15 cellular contexts compared by ENCODE assay signal in the genomic region with DNA sequence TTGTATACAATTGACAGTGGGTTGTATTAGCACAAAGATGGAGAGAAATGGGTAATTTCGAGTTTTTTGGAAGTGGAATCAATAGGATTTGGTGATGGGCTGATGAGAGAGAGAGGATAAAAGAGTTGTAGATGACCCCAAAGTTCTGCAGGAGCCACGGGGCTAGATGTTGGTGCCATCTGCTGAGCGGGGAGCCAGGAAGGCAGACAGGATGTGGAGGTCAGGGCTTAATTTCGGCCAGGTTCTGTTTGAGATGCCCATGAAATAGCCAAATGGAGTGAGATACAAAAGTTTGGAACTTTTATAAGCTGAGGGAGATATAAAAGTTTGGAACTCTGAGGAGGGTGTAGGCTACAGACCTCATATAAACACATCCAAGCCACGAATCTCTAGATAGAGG. TPM values are rescaled to one million over a fixed set of nuclear protein-coding genes. Genes with fewer than 3 reads are reported as not detected.
DNase-seq lines count a peak whose midpoint lies in the region; ATAC-seq and TF ChIP-seq lines count a peak whose summit lies in the region.
"Had no signal": no experiment of that assay in that cellular context is flagged by ENCODE, and none has a peak within 500 bp of the region (broad histone marks: within the 10 kb centered on the region; RNA-seq: fewer than 3 reads in every experiment).

No MANE protein-coding gene starts in this region.

- peaks cover 53% of the 10 kb centered on the region for H3K4me1 Mint-ChIP-seq in activated naive CD4-positive, alpha-beta T cell treated with anti-CD3 and anti-CD28 coated beads for 36 hours (ENCODE audit: low read depth)
- peaks cover 92% of the 10 kb centered on the region for H3K4me1 Mint-ChIP-seq in activated T-helper 1 cell treated with anti-CD3 and anti-CD28 coated beads, Interleukin-12 subunit alpha, Interleukin-12 subunit beta, Interleukin-2, Interleukin-4 antibody, amounts not matched to agents 30 ng/mL and 10 ng/mL and 1 ng/mL, durations not matched to agents 14 hours and 24 hours and 36 hours (ENCODE audit: low read depth)

- ATAC-seq in left lung (no peak), aorta (ENCODE audit: low FRiP score) (no peak), HG02852 (IDR thresholded peaks at IDR 0.05; ENCODE audit: unreplicated experiment) (no peak), GM21786 (IDR thresholded peaks at IDR 0.05; ENCODE audit: unreplicated experiment) (no peak)
- ATAC-seq: Panc1 had no signal

- no peaks in the 10 kb centered on the region for H3K27me3 Mint-ChIP-seq in activated naive CD4-positive, alpha-beta T cell treated with anti-CD3 and anti-CD28 coated beads for 36 hours (ENCODE audit: low read depth)
- no peaks in the 10 kb centered on the region for H3K27me3 Mint-ChIP-seq in activated T-helper 1 cell treated with anti-CD3 and anti-CD28 coated beads, Interleukin-12 subunit alpha, Interleukin-12 subunit beta, Interleukin-2, Interleukin-4 antibody, amounts not matched to agents 30 ng/mL and 10 ng/mL and 1 ng/mL, durations not matched to agents 14 hours and 24 hours and 36 hours (ENCODE audit: insufficient read depth)
- H3K27me3 Mint-ChIP-seq: progenitor cell of endocrine pancreas had no signal

- H3K27ac Mint-ChIP-seq in activated naive CD4-positive, alpha-beta T cell treated with anti-CD3 and anti-CD28 coated beads for 36 hours: peak overlapping the region; percentile 96
- peak overlapping the region; percentile 99 for H3K27ac Mint-ChIP-seq in activated T-helper 1 cell treated with anti-CD3 and anti-CD28 coated beads, Interleukin-12 subunit alpha, Interleukin-12 subunit beta, Interleukin-2, Interleukin-4 antibody, amounts not matched to agents 30 ng/mL and 10 ng/mL and 1 ng/mL, durations not matched to agents 14 hours and 24 hours and 36 hours
- H3K27ac Mint-ChIP-seq: progenitor cell of endocrine pancreas had no signal

- no peak for DNase-seq in activated naive CD4-positive, alpha-beta T cell treated with anti-CD3 and anti-CD28 coated beads for 36 hours
- no peak for DNase-seq in activated naive CD4-positive, alpha-beta T cell treated with Interleukin-2 at 50 U/mL for 16 hours
- DNase-seq in activated T-helper 1 cell treated with anti-CD3 and anti-CD28 coated beads, Interleukin-12 subunit alpha, Interleukin-12 subunit beta, Interleukin-2, Interleukin-4 antibody, amounts not matched to agents 30 ng/mL and 10 ng/mL and 1 ng/mL, durations not matched to agents 14 hours and 24 hours and 36 hours (ENCODE audit: low spot score): no peak
- DNase-seq in left lung (no peak), aorta (no peak)
- DNase-seq: activated effector memory CD4-positive, alpha-beta T cell treated with anti-CD3 and anti-CD28 coated beads, Interleukin-2, amount 50 U/mL, for 16 hours; glutamatergic neuron; thyroid gland had no signal

- 46 to 55% methylated on average over 5 of the region's 5 CpGs for WGBS in aorta, 2 donors

- H3K27ac ChIP-seq in left lung (peak overlapping the region; percentile 73 to 83), temporal lobe (ENCODE audit: low read depth, low read length) (peak overlapping the region; percentile 27), aorta (ENCODE audit: low read depth in 1 of 2, low read length in 2 of 2) (no peak overlapping the region)
- H3K27ac ChIP-seq: VCaP had no signal

- H3K4me1 ChIP-seq in left lung (peaks cover 0 to 37% of the 10 kb centered on the region in 2 donors), aorta (ENCODE audit: control insufficient read depth in 1 of 2, insufficient read depth in 2 of 2, low read length in 2 of 2) (no peaks in the 10 kb centered on the region)
- H3K4me1 ChIP-seq: thyroid gland had no signal

- H3K36me3 ChIP-seq in left lung: peaks cover 0 to 36% of the 10 kb centered on the region in 2 donors
- no peaks in the 10 kb centered on the region for H3K36me3 ChIP-seq in aorta (ENCODE audit: control insufficient read depth in 1 of 2, insufficient read depth in 2 of 2, low read length in 1 of 2)

- TF ChIP-seq CTCF in left lung (IDR thresholded peaks at IDR 0.05): no peak

- peak overlapping the region; percentile 85 for H3K4me3 Mint-ChIP-seq in activated naive CD4-positive, alpha-beta T cell treated with anti-CD3 and anti-CD28 coated beads for 36 hours
- H3K4me3 Mint-ChIP-seq in activated T-helper 1 cell treated with anti-CD3 and anti-CD28 coated beads, Interleukin-12 subunit alpha, Interleukin-12 subunit beta, Interleukin-2, Interleukin-4 antibody, amounts not matched to agents 30 ng/mL and 10 ng/mL and 1 ng/mL, durations not matched to agents 14 hours and 24 hours and 36 hours: peak overlapping the region; percentile 96

- CTCF ChIA-PET in activated naive CD4-positive, alpha-beta T cell treated with anti-CD3 and anti-CD28 coated beads for 36 hours (lab: Charles Lee): interaction anchor here (0.7 to 3.9 kb wide), 17 partner anchors 15 to 309 kb away, joined by 3 to 18 read pairs (median 3); partner anchors contain the start of genes GIMAP1 and GIMAP6

- peaks cover 67% of the 10 kb centered on the region for H3K36me3 Mint-ChIP-seq in activated naive CD4-positive, alpha-beta T cell treated with anti-CD3 and anti-CD28 coated beads for 36 hours (ENCODE audit: low read depth)
- peaks cover 58% of the 10 kb centered on the region for H3K36me3 Mint-ChIP-seq in activated T-helper 1 cell treated with anti-CD3 and anti-CD28 coated beads, Interleukin-12 subunit alpha, Interleukin-12 subunit beta, Interleukin-2, Interleukin-4 antibody, amounts not matched to agents 30 ng/mL and 10 ng/mL and 1 ng/mL, durations not matched to agents 14 hours and 24 hours and 36 hours (ENCODE audit: low read depth)

- H3K4me3 ChIP-seq in left lung: peak overlapping the region in 1 of 2 donors; percentile 52
- no peak overlapping the region for H3K4me3 ChIP-seq in aorta (ENCODE audit: low read length in 2 of 2)
- H3K4me3 ChIP-seq: thyroid gland had no signal

- intact Hi-C loops in activated naive CD4-positive, alpha-beta T cell treated with anti-CD3 and anti-CD28 coated beads for 36 hours (cut with micrococcal nuclease): loop anchor here (2.0 kb wide), 1 partner anchor 44 kb away; no protein-coding TSS in a partner anchor
- intact Hi-C loops in activated T-helper 1 cell treated with anti-CD3 and anti-CD28 coated beads, Interleukin-12 subunit alpha, Interleukin-12 subunit beta, Interleukin-2, Interleukin-4 antibody, amounts not matched to agents 30 ng/mL and 10 ng/mL and 1 ng/mL, durations not matched to agents 14 hours and 24 hours and 36 hours (cut with micrococcal nuclease): loop anchor here (1.0 to 5.0 kb wide), 6 partner anchors 16 to 192 kb away; partner anchors contain the start of genes GIMAP5, GIMAP6, GIMAP7 and ZNF775
- intact Hi-C loops in left lung (cut with DNase I) (no loop called here), aorta (cut with DNase I) (no loop called here)

- peaks cover 30% of the 10 kb centered on the region for H3K9me3 Mint-ChIP-seq in activated naive CD4-positive, alpha-beta T cell treated with anti-CD3 and anti-CD28 coated beads for 36 hours
- peaks cover 24% of the 10 kb centered on the region for H3K9me3 Mint-ChIP-seq in activated T-helper 1 cell treated with anti-CD3 and anti-CD28 coated beads, Interleukin-12 subunit alpha, Interleukin-12 subunit beta, Interleukin-2, Interleukin-4 antibody, amounts not matched to agents 30 ng/mL and 10 ng/mL and 1 ng/mL, durations not matched to agents 14 hours and 24 hours and 36 hours

- H3K9me3 ChIP-seq in left lung (peaks cover 0 to 12% of the 10 kb centered on the region in 2 donors), aorta (ENCODE audit: control insufficient read depth, low read length) (peaks cover 4% of the 10 kb centered on the region)
- H3K9me3 ChIP-seq: thyroid gland had no signal

- H3K27me3 ChIP-seq in left lung (no peaks in the 10 kb centered on the region), aorta (ENCODE audit: control insufficient read depth in 1 of 2, insufficient read depth in 2 of 2, low read length in 1 of 2) (no peaks in the 10 kb centered on the region)
- H3K27me3 ChIP-seq: thyroid gland had no signal

RNA-seq across cellular contexts. Expression of gene GIMAP4, which starts 2.1 kb away (rescaled TPM):
- total RNA-seq in activated naive CD4-positive, alpha-beta T cell treated with anti-CD3 and anti-CD28 coated beads for 36 hours: 100 to 1,000 TPM; 180 to 193 TPM
- 84.2 and 87.4 TPM in 2 replicates for total RNA-seq in activated T-helper 1 cell treated with anti-CD3 and anti-CD28 coated beads, Interleukin-12 subunit alpha, Interleukin-12 subunit beta, Interleukin-2, Interleukin-4 antibody, amounts not matched to agents 30 ng/mL and 10 ng/mL and 1 ng/mL, durations not matched to agents 14 hours and 24 hours and 36 hours
- total RNA-seq in left lung: 10 to 100 TPM; 31.3 to 59.2 TPM
- 4.7 TPM for total RNA-seq in temporal lobe
- 10 to 100 TPM; 37.9 to 75.3 TPM for total RNA-seq in aorta
- polyA plus RNA-seq in aorta: 10 to 100 TPM in 1 of 2 donors, 1 to 10 TPM in 1; 3.2 to 29.3 TPM
- total RNA-seq: Daoy, progenitor cell of endocrine pancreas had no signal

RNA-seq across cellular contexts. Expression of gene GIMAP7, which starts 54.6 kb away (rescaled TPM):
- 10 to 100 TPM; 41.6 TPM for total RNA-seq in activated naive CD4-positive, alpha-beta T cell treated with anti-CD3 and anti-CD28 coated beads for 36 hours
- total RNA-seq in activated T-helper 1 cell treated with anti-CD3 and anti-CD28 coated beads, Interleukin-12 subunit alpha, Interleukin-12 subunit beta, Interleukin-2, Interleukin-4 antibody, amounts not matched to agents 30 ng/mL and 10 ng/mL and 1 ng/mL, durations not matched to agents 14 hours and 24 hours and 36 hours: 46.9 and 55.1 TPM in 2 replicates
- total RNA-seq in left lung (10 to 100 TPM; 16.7 to 48.4 TPM), temporal lobe (1.5 TPM), aorta (10 to 100 TPM; 28.6 to 41.8 TPM)
- 10 to 100 TPM in 1 of 2 donors, 1 to 10 TPM in 1; 5.4 to 19.0 TPM for polyA plus RNA-seq in aorta
- total RNA-seq: Daoy, progenitor cell of endocrine pancreas had no signal

Comparison
In these comparisons a context has a peak if more than half of its experiments do, and no peak if none do; other contexts are left out.
1. H3K27ac ChIP-seq: peak in left lung (2 of 2) and temporal lobe (single experiment); none in aorta (0 of 2).
2. intact Hi-C loops: an anchor here in activated naive CD4-positive, alpha-beta T cell treated with anti-CD3 and anti-CD28 coated beads for 36 hours (2.0 kb wide) and activated T-helper 1 cell treated with anti-CD3 and anti-CD28 coated beads, Interleukin-12 subunit alpha, Interleukin-12 subunit beta, Interleukin-2, Interleukin-4 antibody, amounts not matched to agents 30 ng/mL and 10 ng/mL and 1 ng/mL, durations not matched to agents 14 hours and 24 hours and 36 hours (1.0 to 5.0 kb wide); none called in left lung and aorta.